23 cellular contexts compared by ENCODE assay signal in the genomic region with DNA sequence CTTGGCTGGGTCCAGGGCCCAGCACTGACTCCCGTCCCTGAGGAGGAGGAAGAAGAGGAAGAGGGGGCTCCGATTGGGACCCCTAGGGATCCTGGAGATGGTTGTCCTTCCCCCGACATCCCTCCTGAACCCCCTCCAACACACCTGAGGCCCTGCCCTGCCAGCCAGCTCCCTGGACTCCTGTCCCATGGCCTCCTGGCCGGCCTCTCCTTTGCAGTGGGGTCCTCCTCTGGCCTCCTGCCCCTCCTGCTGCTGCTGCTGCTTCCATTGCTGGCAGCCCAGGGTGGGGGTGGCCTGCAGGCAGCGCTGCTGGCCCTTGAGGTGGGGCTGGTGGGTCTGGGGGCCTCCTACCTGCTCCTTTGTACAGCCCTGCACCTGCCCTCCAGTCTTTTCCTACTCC. TPM values are rescaled to one million over a fixed set of nuclear protein-coding genes. Genes with fewer than 3 reads are reported as not detected.
"Had no signal": no experiment of that assay in that cellular context is flagged by ENCODE, and none has a peak within 500 bp of the region (broad histone marks: within the 10 kb centered on the region; RNA-seq: fewer than 3 reads in every experiment).

No MANE protein-coding gene starts in this region.

- H3K9me3 ChIP-seq: ascending aorta, body of pancreas had no signal

- H3K27ac Mint-ChIP-seq: activated CD8-positive, alpha-beta T cell treated with anti-CD3 and anti-CD28 coated beads, Interleukin-2, amount 10 ng/mL, durations not matched to agents 7 days and 5 days; activated naive CD4-positive, alpha-beta T cell treated with anti-CD3 and anti-CD28 coated beads, Interleukin-2, amount 50 U/mL, for 24 hours; activated naive CD8-positive, alpha-beta T cell treated with anti-CD3 and anti-CD28 coated beads, Interleukin-2, amount 50 U/mL, for 24 hours; T-helper 17 cell; WTC11 had no signal

- ATAC-seq: activated CD8-positive, alpha-beta T cell treated with anti-CD3 and anti-CD28 coated beads, Interleukin-2, amount 10 ng/mL, durations not matched to agents 7 days and 5 days; activated naive CD8-positive, alpha-beta T cell treated with anti-CD3 and anti-CD28 coated beads, Interleukin-2, amount 50 U/mL, for 24 hours; body of pancreas; PC-3; T-helper 17 cell; WTC11 had no signal

- H3K4me3 Mint-ChIP-seq: activated CD8-positive, alpha-beta T cell treated with anti-CD3 and anti-CD28 coated beads, Interleukin-2, amount 10 ng/mL, durations not matched to agents 7 days and 5 days; activated naive CD4-positive, alpha-beta T cell treated with anti-CD3 and anti-CD28 coated beads, Interleukin-2, amount 50 U/mL, for 24 hours; activated naive CD8-positive, alpha-beta T cell treated with anti-CD3 and anti-CD28 coated beads, Interleukin-2, amount 50 U/mL, for 24 hours; T-helper 17 cell; WTC11 had no signal

- H3K9me3 Mint-ChIP-seq: activated naive CD4-positive, alpha-beta T cell treated with anti-CD3 and anti-CD28 coated beads, Interleukin-2, amount 50 U/mL, for 24 hours; activated naive CD8-positive, alpha-beta T cell treated with anti-CD3 and anti-CD28 coated beads, Interleukin-2, amount 50 U/mL, for 24 hours; WTC11 had no signal

- H3K4me1 ChIP-seq: ascending aorta, body of pancreas had no signal

- DNase-seq: activated CD4-positive, alpha-beta T cell treated with anti-CD3 and anti-CD28 coated beads for 48 hours; activated CD4-positive, alpha-beta T cell treated with anti-CD3 and anti-CD28 coated beads, Interleukin-2, amount 50 U/mL, for 4 hours; activated CD4-positive, CD25-positive, alpha-beta regulatory T cell treated with anti-CD3 and anti-CD28 coated beads, Interleukin-2, amount 50 U/mL, for 72 hours; activated CD8-positive, alpha-beta memory T cell treated with anti-CD3 and anti-CD28 coated beads, Interleukin-2, amount 50 U/mL, for 48 hours; activated CD8-positive, alpha-beta T cell treated with anti-CD3 and anti-CD28 coated beads, Interleukin-2, amount 10 ng/mL, durations not matched to agents 7 days and 5 days; activated naive CD8-positive, alpha-beta T cell treated with anti-CD3 and anti-CD28 coated beads, Interleukin-2, amount 50 U/mL, for 24 hours; activated T-cell treated with anti-CD3 and anti-CD28 coated beads, Interleukin-2, amount 50 U/mL, for 1 hour; amniotic stem cell; body of pancreas; Kasumi-1; KBM-7; NCI-H146; NCI-H187 treated with DMSO at 0.1 percent for 48 hours; NCI-H2081 treated with DMSO at 0.1 percent for 48 hours; NCI-H446; NCI-H524; PC-3; SIG-M5; T-helper 17 cell; T-helper 9 cell had no signal

- H3K4me3 ChIP-seq: ascending aorta, body of pancreas had no signal

- H3K4me1 Mint-ChIP-seq: activated naive CD4-positive, alpha-beta T cell treated with anti-CD3 and anti-CD28 coated beads, Interleukin-2, amount 50 U/mL, for 24 hours; activated naive CD8-positive, alpha-beta T cell treated with anti-CD3 and anti-CD28 coated beads, Interleukin-2, amount 50 U/mL, for 24 hours; WTC11 had no signal

- H3K27ac ChIP-seq: ascending aorta, body of pancreas had no signal

- H3K27me3 ChIP-seq: ascending aorta, body of pancreas had no signal

RNA-seq across cellular contexts. Expression of a gene that starts 23.9 kb away (rescaled TPM):
- total RNA-seq: ascending aorta had no signal
